In genomic region chr6:33213989-33214335, GRCh38 we compare ENCODE assay signal across 9 cellular contexts. TPM values are rescaled to one million over a fixed set of nuclear protein-coding genes. Genes with fewer than 3 reads are reported as not detected.
A peak's percentile ranks its signal among the peaks of the same experiment; 100 is the strongest.
DNase-seq lines count a peak whose midpoint lies in the region; ATAC-seq, FAIRE-seq and TF ChIP-seq lines count a peak whose summit lies in the region.
"Had no signal": no experiment of that assay in that cellular context is flagged by ENCODE, and none has a peak within 500 bp of the region (broad histone marks: within the 10 kb centered on the region; RNA-seq: fewer than 3 reads in every experiment).

No MANE protein-coding gene starts in this region.

- H3K27me3 ChIP-seq in A673 (replicated peaks; ENCODE audit: insufficient read depth, low read depth, low read length, poor library complexity): no peaks in the 10 kb centered on the region
- peaks cover 38 to 76% (median 73%) of the 10 kb centered on the region in 4 experiments for H3K27me3 ChIP-seq in H1 (replicated peaks in 1 of 4; ENCODE audit: control insufficient read depth in 3 of 4, extremely low read depth in 1 of 4, insufficient read depth in 3 of 4, low read length in 3 of 4)

- no peak overlapping the region for H3K14ac ChIP-seq in H1 (ENCODE audit: insufficient read length)

- TF ChIP-seq CTCF in A673 (conservative IDR thresholded peaks at IDR 0.05; ENCODE audit: low read depth, low read length): no peak
- TF ChIP-seq CTCF in NB4 (IDR thresholded peaks at IDR 0.05; ENCODE audit: low read depth, low read length): no peak
- TF ChIP-seq CTCF in H1 (IDR thresholded peaks at IDR 0.05; ENCODE audit: control extremely low read depth in 1 of 3, insufficient read depth in 1 of 3, low read depth in 1 of 3, low read length in 3 of 3): no peak

- no peak for TF ChIP-seq POLR2A in NB4 (IDR thresholded peaks at IDR 0.05; ENCODE audit: extremely low read depth, insufficient read length)
- no peak for TF ChIP-seq POLR2A in H1 (IDR thresholded peaks at IDR 0.05; ENCODE audit: control extremely low read depth in 1 of 2, low read depth in 2 of 2, low read length in 2 of 2)

- POLR2A ChIA-PET in A673 (lab: Charles Lee; ENCODE audit: low non-redundant PET) (no interaction called here), H1 (lab: Charles Lee; ENCODE audit: partially characterized antibody) (no interaction called here)

- H3K9ac ChIP-seq in H1 (replicated peaks in 1 of 4; ENCODE audit: extremely low read depth in 1 of 4, low read depth in 3 of 4, low read length in 3 of 4): peak overlapping the region in 1 of 4 experiments; percentile 43; a peak in 1 of 7 replicates

- no peaks in the 10 kb centered on the region for H3K9me3 Mint-ChIP-seq in naive B cell
- H3K9me3 Mint-ChIP-seq in activated naive CD4-positive, alpha-beta T cell treated with anti-CD3 and anti-CD28 coated beads, Interleukin-2, amount 10 ng/mL, durations not matched to agents 7 days and 5 days: no peaks in the 10 kb centered on the region

- peaks cover 2 to 14% of the 10 kb centered on the region in 2 experiments for H4K20me1 ChIP-seq in H1 (replicated peaks in 1 of 2; ENCODE audit: control insufficient read depth in 1 of 2, insufficient read depth in 2 of 2, low read length in 2 of 2)

- H3K27ac ChIP-seq in A673 (ENCODE audit: low read depth, low read length, poor library complexity, severe bottlenecking) (no peak overlapping the region), H1 (ENCODE audit: low read depth, low read length) (no peak overlapping the region)

- H4K8ac ChIP-seq in H1 (ENCODE audit: extremely low read depth, insufficient read depth, low read length): no peak overlapping the region

- no peak overlapping the region for H2BK120ac ChIP-seq in H1 (replicated peaks; ENCODE audit: low read depth, low read length)

- H3K4me2 ChIP-seq in H1 (ENCODE audit: insufficient read depth in 1 of 2, low read depth in 2 of 2, low read length in 2 of 2): peak overlapping the region; percentile 83 to 95

- intact Hi-C loops in A673 (cut with micrococcal nuclease; ENCODE audit: unreplicated experiment): no loop called here

- no peak overlapping the region; the same call in 1 of the 2 replicates for H3K18ac ChIP-seq in H1 (ENCODE audit: extremely low read depth, low read length)

- DNase-seq in A673 (ENCODE audit: low spot score): no peak
- DNase-seq in NB4 (ENCODE audit: low read depth): peak; percentile 3
- no peak for DNase-seq in H1 (ENCODE audit: low read depth in 1 of 2, low spot score in 2 of 2)
- DNase-seq in naive B cell: no peak
- no peak for DNase-seq in hippocampal formation (lab: John Stamatoyannopoulos, UW)
- DNase-seq in activated naive CD4-positive, alpha-beta T cell treated with anti-CD3 and anti-CD28 coated beads, Interleukin-2, amount 10 ng/mL, durations not matched to agents 7 days and 5 days: no peak

- H2AFZ ChIP-seq in H1 (ENCODE audit: low read length): no peak overlapping the region

- H3K4me3 ChIP-seq in A673 (ENCODE audit: low read depth, low read length, poor library complexity, severe bottlenecking) (peak overlapping the region; percentile 53), NB4 (ENCODE audit: low read depth, low read length) (peak overlapping the region; percentile 19), H1 (ENCODE audit: extremely low read depth in 1 of 4, insufficient read depth in 2 of 4, low read depth in 3 of 4, low read length in 4 of 4) (peak overlapping the region in 3 of 4 experiments; percentile 50 to 72 (median 70); a peak in 7 of 8 replicates)

- no peaks in the 10 kb centered on the region for H3K9me3 ChIP-seq in A673 (ENCODE audit: low read depth, low read length, poor library complexity, severe bottlenecking)
- no peaks in the 10 kb centered on the region for H3K9me3 ChIP-seq in H1 (ENCODE audit: insufficient read depth in 2 of 2, low read depth in 1 of 2, low read length in 1 of 2)

- peaks cover 26 to 34% (median 34%) of the 10 kb centered on the region in 3 donors for H3K4me1 Mint-ChIP-seq in naive B cell
- H3K4me1 Mint-ChIP-seq in activated naive CD4-positive, alpha-beta T cell treated with anti-CD3 and anti-CD28 coated beads, Interleukin-2, amount 10 ng/mL, durations not matched to agents 7 days and 5 days: peaks cover 39% of the 10 kb centered on the region

- no peak overlapping the region for H4K5ac ChIP-seq in H1 (ENCODE audit: insufficient read length, low read depth, low read length)

- no peak overlapping the region for H2BK5ac ChIP-seq in H1 (ENCODE audit: low read depth, low read length)

- H2BK20ac ChIP-seq in H1 (ENCODE audit: low read length): no peak overlapping the region

- no peak overlapping the region for H2BK15ac ChIP-seq in H1 (ENCODE audit: low read length)

- no peak overlapping the region for H3K4ac ChIP-seq in H1 (replicated peaks; ENCODE audit: insufficient read length, low read depth, low read length)

- peak overlapping the region; percentile 2 to 91 (median 76) for H3K4me3 Mint-ChIP-seq in naive B cell
- no peak overlapping the region for H3K4me3 Mint-ChIP-seq in activated naive CD4-positive, alpha-beta T cell treated with anti-CD3 and anti-CD28 coated beads, Interleukin-2, amount 10 ng/mL, durations not matched to agents 7 days and 5 days

- no peaks in the 10 kb centered on the region; the same call in 1 of the 2 replicates for H3K79me1 ChIP-seq in H1 (ENCODE audit: low read depth, low read length)

- no peak for FAIRE-seq in H1 (lab: Jason Lieb, UNC)
- FAIRE-seq: RCC 7860 had no signal

- CTCF ChIA-PET in A673 (lab: Charles Lee) (no interaction called here), H1 (lab: Charles Lee; ENCODE audit: partially characterized antibody) (no interaction called here)
- CTCF ChIA-PET in activated naive CD4-positive, alpha-beta T cell treated with anti-CD3 and anti-CD28 coated beads, Interleukin-2, amount 10 ng/mL, durations not matched to agents 7 days and 5 days (lab: Charles Lee): no interaction called here

- WGBS in H1 (ENCODE audit: extremely low coverage in 1 of 2, insufficient coverage in 1 of 2, insufficient read length in 1 of 2, insufficient replicate concordance in 2 of 2, low coverage in 1 of 2, low lambda C conversion rate in 2 of 2, missing lambda C conversion rate in 1 of 2), 2 experiments: 26% methylated on average over 8 of the region's 9 CpGs; no CpG with 5 or more reads in 1 of the 2 experiments

- H3K27me3 Mint-ChIP-seq in naive B cell: peaks cover 6 to 65% (median 54%) of the 10 kb centered on the region in 3 donors
- H3K27me3 Mint-ChIP-seq in activated naive CD4-positive, alpha-beta T cell treated with anti-CD3 and anti-CD28 coated beads, Interleukin-2, amount 10 ng/mL, durations not matched to agents 7 days and 5 days: peaks cover 69% of the 10 kb centered on the region

- H2BK12ac ChIP-seq in H1 (ENCODE audit: low read depth, low read length): no peak overlapping the region

- peaks cover 9% of the 10 kb centered on the region for H3K4me1 ChIP-seq in A673 (ENCODE audit: insufficient read depth, low read length, poor library complexity, severe bottlenecking)
- peaks cover 0 to 13% (median 3%) of the 10 kb centered on the region in 4 experiments; a peak in 6 of 7 replicates for H3K4me1 ChIP-seq in H1 (replicated peaks in 1 of 4; ENCODE audit: control insufficient read depth in 3 of 4, insufficient read depth in 4 of 4, low read length in 3 of 4)

- peaks cover 11% of the 10 kb centered on the region; the same call in 1 of the 2 replicates for H3K23me2 ChIP-seq in H1 (ENCODE audit: low read depth, low read length)

- no peak for TF ChIP-seq EP300 in H1 (IDR thresholded peaks at IDR 0.05; ENCODE audit: borderline replicate concordance in 1 of 2, low read depth in 2 of 2, low read length in 2 of 2)

- TF ChIP-seq RAD21 in H1 (IDR thresholded peaks at IDR 0.05 in 1 of 2, conservative IDR thresholded peaks at IDR 0.05 in 1 of 2; ENCODE audit: low read depth in 2 of 2, low read length in 2 of 2): no peak

- BruUV-seq in A673 (replicated peaks; lab: Mats Ljungman, UMichigan): no TSS peak

- H3K36me3 Mint-ChIP-seq in naive B cell: peaks cover 10% of the 10 kb centered on the region in 2 donors
- H3K36me3 Mint-ChIP-seq in activated naive CD4-positive, alpha-beta T cell treated with anti-CD3 and anti-CD28 coated beads, Interleukin-2, amount 10 ng/mL, durations not matched to agents 7 days and 5 days: peaks cover 36% of the 10 kb centered on the region

- ATAC-seq in naive B cell (ENCODE audit: low read depth in 2 of 2) (peak; percentile 15), GM18861 (IDR thresholded peaks at IDR 0.05; ENCODE audit: unreplicated experiment) (no peak), HG03378 (IDR thresholded peaks at IDR 0.05; ENCODE audit: unreplicated experiment) (no peak)

- H3K27ac Mint-ChIP-seq in naive B cell: no peak overlapping the region
- H3K27ac Mint-ChIP-seq in activated naive CD4-positive, alpha-beta T cell treated with anti-CD3 and anti-CD28 coated beads, Interleukin-2, amount 10 ng/mL, durations not matched to agents 7 days and 5 days: no peak overlapping the region

- peaks cover 11% of the 10 kb centered on the region for H3K36me3 ChIP-seq in A673 (ENCODE audit: insufficient read depth, low read length, poor library complexity, severe bottlenecking)
- peaks cover 2 to 7% (median 4%) of the 10 kb centered on the region in 4 experiments; a peak in 3 of 8 replicates for H3K36me3 ChIP-seq in H1 (ENCODE audit: control insufficient read depth in 2 of 4, insufficient read depth in 4 of 4, low read length in 3 of 4)

- no peak overlapping the region for H3K56ac ChIP-seq in H1 (replicated peaks; ENCODE audit: insufficient read length, low read depth, low read length)

- H3K79me2 ChIP-seq in H1 (ENCODE audit: control insufficient read depth in 1 of 2, insufficient read depth in 2 of 2, low read length in 2 of 2): no peaks in the 10 kb centered on the region

- H3K23ac ChIP-seq in H1 (ENCODE audit: insufficient read length): no peak overlapping the region

- H4K91ac ChIP-seq in H1 (replicated peaks; ENCODE audit: insufficient read length, low read length): no peak overlapping the region

- H2AK5ac ChIP-seq in H1 (ENCODE audit: low read depth, low read length): no peak overlapping the region

RNA-seq across cellular contexts. Expression of gene RING1, which starts 5.7 kb away (rescaled TPM):
- total RNA-seq in A673 (2021): 43.3 and 47.5 TPM in 2 replicates
- 26.0 and 27.4 TPM in 2 replicates for total RNA-seq in H1 (2021; fragmentation: NEBNext Ultra II Directional; extraction: Animal tissue kit (Norgen Biotek cat#: 25700))
- 16.4 and 26.0 TPM in 2 replicates for polyA plus RNA-seq in H1 (2011; rRNA removed)
- polyA plus RNA-seq in H1 (2011; cell fraction: cytosol; rRNA removed): 21.6 TPM
- polyA plus RNA-seq in H1 (2011; cell fraction: nucleus; rRNA removed): 47.7 TPM
- 28.0 to 35.2 TPM (median 32.1 TPM) in 4 replicates for polyA plus RNA-seq in H1 (2012, experiment 1 of 2)
- polyA plus RNA-seq in H1 (2012, experiment 2 of 2): 17.7 TPM
- 20.9 TPM for polyA plus RNA-seq in H1 (2013, experiment 1 of 2)
- 20.0 TPM for polyA plus RNA-seq in H1 (2013, experiment 2 of 2)
- 12.0 and 14.3 TPM in 2 replicates for polyA minus RNA-seq in H1 (2011; rRNA and poly(A)+ RNA removed)
- polyA minus RNA-seq in H1 (2011; cell fraction: cytosol; rRNA and poly(A)+ RNA removed): 9.2 TPM
- 6.3 TPM for polyA minus RNA-seq in H1 (2011; cell fraction: nucleus; rRNA and poly(A)+ RNA removed)
- polyA plus RNA-seq in naive B cell (ENCODE audit: low read depth in 6 of 6): 10 to 100 TPM in 1 of 6 donors, 1 to 10 TPM in 5; 2.8 to 12.1 (median 7.4) TPM

RNA-seq across cellular contexts. Expression of gene HSD17B8, which starts 9.5 kb away (rescaled TPM):
- total RNA-seq in A673 (2021): 5.9 and 11.0 TPM in 2 replicates
- total RNA-seq in H1 (2021; fragmentation: NEBNext Ultra II Directional; extraction: Animal tissue kit (Norgen Biotek cat#: 25700)): 3.3 and 3.6 TPM in 2 replicates
- polyA plus RNA-seq in H1 (2011; rRNA removed): 17.1 and 22.0 TPM in 2 replicates
- polyA plus RNA-seq in H1 (2011; cell fraction: cytosol; rRNA removed): 19.1 TPM
- 14.9 TPM for polyA plus RNA-seq in H1 (2011; cell fraction: nucleus; rRNA removed)
- polyA plus RNA-seq in H1 (2012, experiment 1 of 2): 5.5 to 9.2 TPM (median 7.1 TPM) in 4 replicates
- 10.3 TPM for polyA plus RNA-seq in H1 (2012, experiment 2 of 2)
- 4.2 TPM for polyA plus RNA-seq in H1 (2013, experiment 1 of 2)
- polyA plus RNA-seq in H1 (2013, experiment 2 of 2): 4.5 TPM
- 4.1 and 4.2 TPM in 2 replicates for polyA minus RNA-seq in H1 (2011; rRNA and poly(A)+ RNA removed)
- 4.0 TPM for polyA minus RNA-seq in H1 (2011; cell fraction: cytosol; rRNA and poly(A)+ RNA removed)
- polyA minus RNA-seq in H1 (2011; cell fraction: nucleus; rRNA and poly(A)+ RNA removed): 4.2 TPM
- 10 to 100 TPM; 13.8 to 24.1 (median 21.6) TPM for polyA plus RNA-seq in naive B cell (ENCODE audit: low read depth in 6 of 6)

RNA-seq across cellular contexts. Expression of gene SLC39A7, which starts 13.3 kb away (rescaled TPM):
- total RNA-seq in A673 (2021): 119 and 124 TPM in 2 replicates
- 120 and 123 TPM in 2 replicates for total RNA-seq in H1 (2021; fragmentation: NEBNext Ultra II Directional; extraction: Animal tissue kit (Norgen Biotek cat#: 25700))
- polyA plus RNA-seq in H1 (2011; rRNA removed) (63.3 and 70.2 TPM in 2 replicates), naive B cell (ENCODE audit: low read depth in 6 of 6) (10 to 100 TPM; 15.6 to 26.0 (median 17.6) TPM)
- polyA plus RNA-seq in H1 (2011; cell fraction: cytosol; rRNA removed): 82.9 TPM
- polyA plus RNA-seq in H1 (2011; cell fraction: nucleus; rRNA removed): 75.8 TPM
- polyA plus RNA-seq in H1 (2012, experiment 1 of 2): 144 to 176 TPM (median 153 TPM) in 4 replicates
- 57.8 TPM for polyA plus RNA-seq in H1 (2012, experiment 2 of 2)
- 66.7 TPM for polyA plus RNA-seq in H1 (2013, experiment 1 of 2)
- 81.1 TPM for polyA plus RNA-seq in H1 (2013, experiment 2 of 2)
- 86.6 and 90.3 TPM in 2 replicates for polyA minus RNA-seq in H1 (2011; rRNA and poly(A)+ RNA removed)
- 34.1 TPM for polyA minus RNA-seq in H1 (2011; cell fraction: cytosol; rRNA and poly(A)+ RNA removed)
- 29.8 TPM for polyA minus RNA-seq in H1 (2011; cell fraction: nucleus; rRNA and poly(A)+ RNA removed)

RNA-seq across cellular contexts. Expression of gene RXRB, which starts 13.5 kb away (rescaled TPM):
- 42.7 and 43.6 TPM in 2 replicates for total RNA-seq in A673 (2021)
- total RNA-seq in H1 (2021; fragmentation: NEBNext Ultra II Directional; extraction: Animal tissue kit (Norgen Biotek cat#: 25700)): 17.8 and 18.1 TPM in 2 replicates
- polyA plus RNA-seq in H1 (2011; rRNA removed) (13.0 and 13.9 TPM in 2 replicates), naive B cell (ENCODE audit: low read depth in 6 of 6) (10 to 100 TPM in 1 of 6 donors, 1 to 10 TPM in 5; 2.2 to 10.8 (median 7.4) TPM)
- 16.9 TPM for polyA plus RNA-seq in H1 (2011; cell fraction: cytosol; rRNA removed)
- polyA plus RNA-seq in H1 (2011; cell fraction: nucleus; rRNA removed): 66.2 TPM
- 19.8 to 22.9 TPM (median 20.3 TPM) in 4 replicates for polyA plus RNA-seq in H1 (2012, experiment 1 of 2)
- 16.5 TPM for polyA plus RNA-seq in H1 (2012, experiment 2 of 2)
- 10.0 TPM for polyA plus RNA-seq in H1 (2013, experiment 1 of 2)
- polyA plus RNA-seq in H1 (2013, experiment 2 of 2): 8.4 TPM
- 21.1 and 23.4 TPM in 2 replicates for polyA minus RNA-seq in H1 (2011; rRNA and poly(A)+ RNA removed)
- 12.0 TPM for polyA minus RNA-seq in H1 (2011; cell fraction: cytosol; rRNA and poly(A)+ RNA removed)
- 18.4 TPM for polyA minus RNA-seq in H1 (2011; cell fraction: nucleus; rRNA and poly(A)+ RNA removed)

RNA-seq across cellular contexts. Expression of gene COL11A2, which starts 21.7 kb away (rescaled TPM):
- total RNA-seq in A673 (2021): 1.6 and 1.9 TPM in 2 replicates
- total RNA-seq in H1 (2021; fragmentation: NEBNext Ultra II Directional; extraction: Animal tissue kit (Norgen Biotek cat#: 25700)): 2.8 and 3.5 TPM in 2 replicates
- polyA plus RNA-seq in H1 (2011; rRNA removed): 3.8 and 4.7 TPM in 2 replicates
- polyA plus RNA-seq in H1 (2011; cell fraction: cytosol; rRNA removed): 3.6 TPM
- 35.4 TPM for polyA plus RNA-seq in H1 (2011; cell fraction: nucleus; rRNA removed)
- polyA plus RNA-seq in H1 (2012, experiment 1 of 2): 3.6 to 5.4 TPM (median 4.7 TPM) in 4 replicates
- 2.6 TPM for polyA plus RNA-seq in H1 (2012, experiment 2 of 2)
- 3.4 TPM for polyA plus RNA-seq in H1 (2013, experiment 1 of 2)
- polyA plus RNA-seq in H1 (2013, experiment 2 of 2): 3.2 TPM
- 1.8 and 2.2 TPM in 2 replicates for polyA minus RNA-seq in H1 (2011; rRNA and poly(A)+ RNA removed)
- polyA minus RNA-seq in H1 (2011; cell fraction: cytosol; rRNA and poly(A)+ RNA removed): 0.59 TPM
- 3.3 TPM for polyA minus RNA-seq in H1 (2011; cell fraction: nucleus; rRNA and poly(A)+ RNA removed)
- under 1 TPM in 2 of 6 donors, not detected in 4; 0.09 to 0.30 TPM for polyA plus RNA-seq in naive B cell (ENCODE audit: low read depth in 6 of 6)

Comparison
In these comparisons a context has a peak if more than half of its experiments do, and no peak if none do; other contexts are left out.
1. H3K4me3 ChIP-seq: peak in every context shown above with its lines; median percentile 70 in H1; 53 in A673; 19 in NB4.
2. ATAC-seq: peak in naive B cell (2 of 2); none in GM18861 (single experiment) and HG03378 (single experiment).